8 cellular contexts compared by ENCODE assay signal in genomic region chr17:6555331-6556120, GRCh38. TPM values are rescaled to one million over a fixed set of nuclear protein-coding genes. Genes with fewer than 3 reads are reported as not detected.
DNase-seq lines count a peak whose midpoint lies in the region; ATAC-seq and TF ChIP-seq lines count a peak whose summit lies in the region.

No MANE protein-coding gene starts in this region.

- H3K9me3 Mint-ChIP-seq in T-cell, result no peaks in the 10 kb centered on the region

- H3K9me2 ChIP-seq in GM23248 (ENCODE audit: insufficient read depth) (no peaks in the 10 kb centered on the region), neural cell (ENCODE audit: insufficient read depth, low read length) (no peaks in the 10 kb centered on the region)

- in situ Hi-C loops in GM23248 (cut with MboI), result no loop called here

- TF ChIP-seq RAD21 in neural cell (conservative IDR thresholded peaks at IDR 0.05), result no peak

- H3K36me3 ChIP-seq in GM23248 (ENCODE audit: low read depth) (no peaks in the 10 kb centered on the region), fibroblast of lung (ENCODE audit: control insufficient read depth, insufficient read depth, low read length) (no peaks in the 10 kb centered on the region), neural cell (ENCODE audit: insufficient read depth, low read length) (no peaks in the 10 kb centered on the region)

- CTCF ChIA-PET in T-cell (lab: Charles Lee), result no interaction called here

- H3K27me3 Mint-ChIP-seq in T-cell, result peaks cover 48 to 61% of the 10 kb centered on the region in 2 donors

- H3K4me1 Mint-ChIP-seq in T-cell, result peaks cover 10 to 16% (median 12%) of the 10 kb centered on the region in 3 donors

- no peaks in the 10 kb centered on the region for H4K20me1 ChIP-seq in GM23248 (ENCODE audit: insufficient read depth)
- H4K20me1 ChIP-seq in fibroblast of lung (ENCODE audit: control insufficient read depth, extremely low read depth, insufficient read depth, low read length), result no peaks in the 10 kb centered on the region
- H4K20me1 ChIP-seq in neural cell (ENCODE audit: insufficient read depth), result no peaks in the 10 kb centered on the region

- H3K4me1 ChIP-seq in GM23248 (ENCODE audit: insufficient read depth) (0 out of 2 replicates have a peak, but pooled peaks cover 3% of the 10 kb centered on the region), fibroblast of lung (ENCODE audit: control insufficient read depth, extremely low read depth, insufficient read depth, low read length) (no peaks in the 10 kb centered on the region)

- no peaks in the 10 kb centered on the region for H3K27me3 ChIP-seq in GM23248 (replicated peaks; ENCODE audit: insufficient read depth)
- peaks cover 37% of the 10 kb centered on the region for H3K27me3 ChIP-seq in fibroblast of lung (ENCODE audit: control insufficient read depth, insufficient read depth, low read length)
- peaks cover 31% of the 10 kb centered on the region for H3K27me3 ChIP-seq in neural cell (ENCODE audit: insufficient read depth, low read depth, low read length)

- DNase-seq in GM23248 (peak; percentile 84), T-cell (peak in 1 of 34 experiments; percentile 6), fibroblast of lung (ENCODE audit: low read depth in 2 of 2) (peak in 1 of 2 donors; percentile 65), NCI-H510A treated with DMSO at 0.1 percent for 48 hours (lab: John Stamatoyannopoulos, UW) (no peak)

- H3F3A ChIP-seq in GM23248 (ENCODE audit: insufficient read depth), result no peaks in the 10 kb centered on the region; the same call in 1 of the 2 replicates
- no peaks in the 10 kb centered on the region for H3F3A ChIP-seq in neural cell (ENCODE audit: insufficient read depth, low read length, poor library complexity, severe bottlenecking)

- H3K4me2 ChIP-seq in GM23248 (ENCODE audit: unreplicated experiment), result peak overlapping the region; percentile 90
- peak overlapping the region; percentile 78 for H3K4me2 ChIP-seq in fibroblast of lung (ENCODE audit: extremely low read depth, insufficient read depth, low read length)
- no peak overlapping the region for H3K4me2 ChIP-seq in neural cell (ENCODE audit: low read length)

- H2AFZ ChIP-seq in GM23248, result peak overlapping the region; percentile 55
- no peak overlapping the region for H2AFZ ChIP-seq in fibroblast of lung (ENCODE audit: low read length)
- no peak overlapping the region for H2AFZ ChIP-seq in neural cell (ENCODE audit: low read depth, low read length)

- no peak overlapping the region for H3K27ac Mint-ChIP-seq in T-cell

- H3K36me3 Mint-ChIP-seq in T-cell, result peaks cover 3% of the 10 kb centered on the region

- peak overlapping the region; percentile 62 for H3K9ac ChIP-seq in GM23248
- H3K9ac ChIP-seq in fibroblast of lung (ENCODE audit: insufficient read depth, low read length), result peak overlapping the region; percentile 30
- peak overlapping the region; percentile 55 for H3K9ac ChIP-seq in neural cell (ENCODE audit: low read length)

- H3K79me2 ChIP-seq in GM23248 (ENCODE audit: insufficient read depth), result no peaks in the 10 kb centered on the region
- no peaks in the 10 kb centered on the region for H3K79me2 ChIP-seq in fibroblast of lung (ENCODE audit: control insufficient read depth, insufficient read depth, low read length)
- no peaks in the 10 kb centered on the region for H3K79me2 ChIP-seq in neural cell (replicated peaks; ENCODE audit: insufficient read depth, low read length)

- H3K4me3 ChIP-seq in GM23248 (peak overlapping the region; percentile 72), fibroblast of lung (replicated peaks in 1 of 4; ENCODE audit: control extremely low read depth in 1 of 4, insufficient read depth in 1 of 4, low read depth in 3 of 4, low read length in 4 of 4) (peak overlapping the region; percentile 17 to 50 (median 28)), neural cell (ENCODE audit: low read length) (peak overlapping the region; percentile 67)

- peak overlapping the region; percentile 65 to 79 (median 69) for H3K4me3 Mint-ChIP-seq in T-cell

- H3K27ac ChIP-seq in GM23248 (no peak overlapping the region), fibroblast of lung (ENCODE audit: insufficient read depth, low read length) (no peak overlapping the region), neural cell (ENCODE audit: low read length) (no peak overlapping the region)

- TF ChIP-seq CTCF in fibroblast of lung (conservative IDR thresholded peaks at IDR 0.05 in 1 of 2, IDR thresholded peaks at IDR 0.05 in 1 of 2; ENCODE audit: low read depth in 1 of 2, low read length in 2 of 2) (no peak), neural cell (IDR thresholded peaks at IDR 0.05; ENCODE audit: poor library complexity, severe bottlenecking) (no peak)

- TF ChIP-seq EP300 in neural cell (conservative IDR thresholded peaks at IDR 0.05; ENCODE audit: poor library complexity, severe bottlenecking), result no peak

- POLR2A ChIA-PET in T-cell (lab: Charles Lee), result no interaction called here

- H3K9me3 ChIP-seq in GM23248 (ENCODE audit: low read depth), result no peaks in the 10 kb centered on the region
- H3K9me3 ChIP-seq in fibroblast of lung (ENCODE audit: control insufficient read depth, insufficient read depth, low read depth, low read length), result no peaks in the 10 kb centered on the region
- H3K9me3 ChIP-seq in neural cell (ENCODE audit: low read length), result no peaks in the 10 kb centered on the region

- ATAC-seq in T-cell (replicated peaks in 1 of 4) (peak in 3 of 4 experiments; percentile 18 to 39 (median 26)), GM21737 (IDR thresholded peaks at IDR 0.05; ENCODE audit: unreplicated experiment) (no peak), HG03469 (IDR thresholded peaks at IDR 0.05; ENCODE audit: unreplicated experiment) (no peak), HG03039 (IDR thresholded peaks at IDR 0.05; ENCODE audit: unreplicated experiment) (no peak)

- 2 to 3% methylated on average over 36 to 39 of the region's 56 CpGs for WGBS in GM23248 (ENCODE audit: low coverage in 1 of 2, low lambda C conversion rate in 2 of 2, missing lambda C conversion rate in 2 of 2), 2 experiments

TF ChIP-seq in neural cell, 6 proteins besides CTCF, POLR2A, EP300 and RAD21:
- TF ChIP-seq EZH2 (IDR thresholded peaks at IDR 0.05; ENCODE audit: borderline replicate concordance, insufficient read depth, low read length, poor library complexity, severe bottlenecking), result peak; percentile 25
- TF ChIP-seq POLR2AphosphoS5 (IDR thresholded peaks at IDR 0.05), result no peak
- no peak for TF ChIP-seq SMC3 (conservative IDR thresholded peaks at IDR 0.05; ENCODE audit: poor library complexity)
- TF ChIP-seq MXI1 (conservative IDR thresholded peaks at IDR 0.05; ENCODE audit: poor library complexity, severe bottlenecking), result no peak
- TF ChIP-seq REST (IDR thresholded peaks at IDR 0.05; ENCODE audit: borderline replicate concordance), result no peak
- no peak for TF ChIP-seq TAF1 (IDR thresholded peaks at IDR 0.05; ENCODE audit: low read depth)
TF ChIP-seq in neural cell: peak in this region for 1.

RNA-seq across cellular contexts. Expression of gene PITPNM3, which starts 0.8 kb away (rescaled TPM):
- 12.8 and 13.7 TPM in 2 replicates for total RNA-seq in GM23248 (2014; rRNA removed; shearing (Covaris generic))
- 6.5 and 6.9 TPM in 2 replicates for polyA plus RNA-seq in GM23248 (2016; fragmentation: Nextera tagmentation; extraction: Ambion mirVana)
- under 1 TPM; 0.20 to 0.98 (median 0.61) TPM for total RNA-seq in T-cell
- total RNA-seq in fibroblast of lung, result 0.77 and 0.99 TPM in 2 replicates
- 0.38 and 1.1 TPM in 2 replicates for polyA plus RNA-seq in fibroblast of lung
- polyA plus RNA-seq in fibroblast of lung (2012), result 0.37 and 1.4 TPM in 2 replicates
- 2.5 and 3.4 TPM in 2 replicates for polyA minus RNA-seq in fibroblast of lung (ENCODE audit: low replicate concordance)
- polyA plus RNA-seq in neural cell, result 2.7 and 3.0 TPM in 2 replicates
- 2.9 and 3.2 TPM in 2 replicates for polyA minus RNA-seq in neural cell

Comparison
In these comparisons a context has a peak if more than half of its experiments do, and no peak if none do; other contexts are left out.
1. ATAC-seq: peak in T-cell (3 of 4); none in GM21737 (single experiment), HG03469 (single experiment) and HG03039 (single experiment).
2. Peak in every context shown above with its lines, with median percentiles within 50 percentile points of each other: H3K4me3 ChIP-seq and H3K9ac ChIP-seq.